13 cellular contexts compared by ENCODE assay signal in the genomic region with DNA sequence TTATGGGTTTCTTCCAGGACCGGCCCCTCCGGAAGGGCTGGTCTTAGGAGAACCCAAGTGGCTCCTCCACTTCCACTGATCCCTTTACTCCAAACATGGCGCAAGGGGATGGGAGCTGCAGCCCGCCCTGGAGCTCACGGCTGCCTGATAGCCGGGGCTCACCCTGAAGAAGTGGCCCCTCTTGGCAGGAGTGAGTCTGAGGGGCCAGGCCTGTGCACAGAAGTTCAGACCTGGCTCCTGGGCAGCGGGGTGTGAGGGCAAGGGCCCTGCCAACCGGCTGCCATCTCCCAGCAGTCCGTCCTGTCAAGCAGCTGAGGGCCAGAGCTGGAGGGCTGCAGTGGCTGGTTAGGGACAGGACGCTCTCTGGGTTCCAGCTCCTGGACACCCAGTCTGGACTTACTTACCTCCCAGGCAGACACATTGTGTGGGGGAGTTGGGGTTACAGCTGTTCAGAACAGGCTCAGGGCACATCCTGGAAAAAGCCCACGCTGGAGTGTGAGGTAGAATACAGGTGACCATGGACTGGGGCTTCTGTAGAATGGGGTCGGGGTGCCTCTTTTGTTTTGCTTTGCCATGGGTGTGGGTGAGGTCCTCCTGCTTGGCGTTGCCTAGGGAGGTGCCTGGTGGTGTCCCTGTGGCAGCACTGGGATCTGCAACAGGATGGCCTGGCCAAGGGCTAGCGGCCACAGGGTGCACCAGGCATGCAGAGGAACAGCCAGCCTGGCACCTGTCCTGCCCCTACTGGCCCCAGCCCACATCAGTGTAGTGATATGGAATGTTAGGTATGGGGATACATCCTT.
DNase-seq lines count a peak whose midpoint lies in the region; ATAC-seq and TF ChIP-seq lines count a peak whose summit lies in the region.
"Had no signal": no experiment of that assay in that cellular context is flagged by ENCODE, and none has a peak within 500 bp of the region (broad histone marks: within the 10 kb centered on the region; RNA-seq: fewer than 3 reads in every experiment).

No MANE protein-coding gene starts in this region.

- H3K4me1 ChIP-seq in right atrium auricular region = peaks cover 0 to 56% of the 10 kb centered on the region in 2 donors
- peaks cover 0 to 5% of the 10 kb centered on the region in 2 donors for H3K4me1 ChIP-seq in naive thymus-derived CD4-positive, alpha-beta T cell (ENCODE audit: control insufficient read depth in 2 of 2, insufficient read depth in 2 of 2, low read length in 2 of 2)
- peaks cover 38% of the 10 kb centered on the region for H3K4me1 ChIP-seq in upper lobe of right lung

- POLR2A ChIA-PET in naive thymus-derived CD4-positive, alpha-beta T cell (lab: Charles Lee) = no interaction called here

- ATAC-seq in Right ventricle myocardium inferior (peak; percentile 17), GM19452 (IDR thresholded peaks at IDR 0.05; ENCODE audit: unreplicated experiment) (no peak), upper lobe of right lung (no peak)
- no peak for ATAC-seq in naive thymus-derived CD4-positive, alpha-beta T cell

- H3K9me3 Mint-ChIP-seq in naive thymus-derived CD4-positive, alpha-beta T cell = peaks cover 0 to 3% (median 0%) of the 10 kb centered on the region in 11 donors
- no peaks in the 10 kb centered on the region for H3K9me3 Mint-ChIP-seq in type B pancreatic cell
- H3K9me3 Mint-ChIP-seq: activated B cell treated with CpG ODN at 0.5 μM for 24 hours, neural progenitor cell had no signal

- no peak for DNase-seq in Right ventricle myocardium inferior (ENCODE audit: missing footprints)
- DNase-seq in right atrium auricular region (ENCODE audit: low spot score) = no peak
- no peak for DNase-seq in naive thymus-derived CD4-positive, alpha-beta T cell
- no peak for DNase-seq in type B pancreatic cell (ENCODE audit: extremely low spot score, unreplicated experiment)
- DNase-seq in stimulated activated CD4-positive, alpha-beta T cell treated with anti-CD3 and anti-CD28 coated beads, Interleukin-4, amount 100 ng/mL, for 1 hour = no peak
- no peak for DNase-seq in upper lobe of right lung
- DNase-seq: activated B cell treated with CpG ODN at 0.5 μM for 24 hours, activated gamma-delta T cell, cortex of kidney, NCI-H1694 had no signal

- H3K36me3 Mint-ChIP-seq in naive thymus-derived CD4-positive, alpha-beta T cell = peaks cover 4 to 31% (median 8%) of the 10 kb centered on the region in 5 donors
- peaks cover 32% of the 10 kb centered on the region for H3K36me3 Mint-ChIP-seq in type B pancreatic cell

- peak overlapping the region in 7 of 9 donors; percentile 21 to 92 (median 69) for H3K27ac Mint-ChIP-seq in naive thymus-derived CD4-positive, alpha-beta T cell
- H3K27ac Mint-ChIP-seq in type B pancreatic cell = peak overlapping the region; percentile 80
- H3K27ac Mint-ChIP-seq: activated B cell treated with CpG ODN at 0.5 μM for 24 hours, neural progenitor cell had no signal

- H3K36me3 ChIP-seq in right atrium auricular region (peaks cover 27% of the 10 kb centered on the region), upper lobe of right lung (peaks cover 39% of the 10 kb centered on the region)
- peaks cover 2 to 80% (median 22%) of the 10 kb centered on the region in 3 experiments for H3K36me3 ChIP-seq in naive thymus-derived CD4-positive, alpha-beta T cell (ENCODE audit: control insufficient read depth in 2 of 3, insufficient read depth in 3 of 3, low read length in 3 of 3)
- H3K36me3 ChIP-seq: neural progenitor cell had no signal

- no peak overlapping the region for H3K4me3 ChIP-seq in right atrium auricular region
- H3K4me3 ChIP-seq in naive thymus-derived CD4-positive, alpha-beta T cell (ENCODE audit: low read length) = no peak overlapping the region
- H3K4me3 ChIP-seq in upper lobe of right lung = no peak overlapping the region
- H3K4me3 ChIP-seq: neural progenitor cell had no signal

- peaks cover 11 to 44% (median 35%) of the 10 kb centered on the region in 7 donors for H3K4me1 Mint-ChIP-seq in naive thymus-derived CD4-positive, alpha-beta T cell
- H3K4me1 Mint-ChIP-seq in type B pancreatic cell (ENCODE audit: unreplicated experiment) = peaks cover 29% of the 10 kb centered on the region

- H3K27me3 ChIP-seq in right atrium auricular region (no peaks in the 10 kb centered on the region), upper lobe of right lung (no peaks in the 10 kb centered on the region)
- no peaks in the 10 kb centered on the region for H3K27me3 ChIP-seq in naive thymus-derived CD4-positive, alpha-beta T cell (ENCODE audit: control insufficient read depth in 2 of 2, insufficient read depth in 2 of 2, low read length in 2 of 2)
- H3K27me3 ChIP-seq: neural progenitor cell had no signal

- TF ChIP-seq CTCF in right atrium auricular region (IDR thresholded peaks at IDR 0.05) = no peak
- TF ChIP-seq CTCF in type B pancreatic cell (conservative IDR thresholded peaks at IDR 0.05) = no peak
- no peak for TF ChIP-seq CTCF in upper lobe of right lung (IDR thresholded peaks at IDR 0.05)

- no peak overlapping the region for H3K27ac ChIP-seq in right atrium auricular region
- H3K27ac ChIP-seq in cingulate gyrus (ENCODE audit: low read depth, low read length) = peak overlapping the region; percentile 69
- H3K27ac ChIP-seq in naive thymus-derived CD4-positive, alpha-beta T cell (ENCODE audit: low read depth, low read length) = peak overlapping the region; percentile 30
- H3K27ac ChIP-seq in upper lobe of right lung = no peak overlapping the region
- H3K27ac ChIP-seq: neural progenitor cell had no signal

- CTCF ChIA-PET in naive thymus-derived CD4-positive, alpha-beta T cell (lab: Charles Lee) = no interaction called here

- intact Hi-C loops in Right ventricle myocardium inferior (cut with DNase I) (no loop called here), upper lobe of right lung (cut with DNase I) (no loop called here)
- intact Hi-C loops in naive thymus-derived CD4-positive, alpha-beta T cell (cut with micrococcal nuclease) = no loop called here

- H3K9me3 ChIP-seq in right atrium auricular region = no peaks in the 10 kb centered on the region
- H3K9me3 ChIP-seq in naive thymus-derived CD4-positive, alpha-beta T cell (ENCODE audit: control insufficient read depth in 2 of 3, low read length in 3 of 3) = no peaks in the 10 kb centered on the region
- no peaks in the 10 kb centered on the region for H3K9me3 ChIP-seq in upper lobe of right lung

- H3K27me3 Mint-ChIP-seq in naive thymus-derived CD4-positive, alpha-beta T cell = no peaks in the 10 kb centered on the region
- H3K27me3 Mint-ChIP-seq in type B pancreatic cell = no peaks in the 10 kb centered on the region
- H3K27me3 Mint-ChIP-seq: activated B cell treated with CpG ODN at 0.5 μM for 24 hours had no signal

- H3K4me3 Mint-ChIP-seq in naive thymus-derived CD4-positive, alpha-beta T cell = no peak overlapping the region
- H3K4me3 Mint-ChIP-seq in type B pancreatic cell = peak overlapping the region; percentile 18
- H3K4me3 Mint-ChIP-seq: activated B cell treated with CpG ODN at 0.5 μM for 24 hours, neural progenitor cell had no signal

Comparison
In these comparisons a context has a peak if more than half of its experiments do, and no peak if none do; other contexts are left out.
1. H3K27ac ChIP-seq: peak in cingulate gyrus (single experiment) and naive thymus-derived CD4-positive, alpha-beta T cell (single experiment); none in right atrium auricular region (0 of 2) and upper lobe of right lung (single experiment).